Comparison of ENCODE assay signal across 1 cellular context in genomic region chr3:22713936-22714335, GRCh38.
TF ChIP-seq lines count a peak whose summit lies in the region.

No MANE protein-coding gene starts in this region.

TF ChIP-seq in IMR-90, 13 proteins besides CTCF, POLR2A, EP300 and RAD21 (continued from another document):
- TF ChIP-seq USF2 (IDR thresholded peaks at IDR 0.05; ENCODE audit: low read depth, low read length), result no peak
- no peak for TF ChIP-seq RFX5 (IDR thresholded peaks at IDR 0.05; ENCODE audit: low read depth, low read length)
- TF ChIP-seq BHLHE40 (IDR thresholded peaks at IDR 0.05; ENCODE audit: low read depth, low read length), result no peak
